Comparison of ENCODE assay signal across 11 cellular contexts in the genomic region with DNA sequence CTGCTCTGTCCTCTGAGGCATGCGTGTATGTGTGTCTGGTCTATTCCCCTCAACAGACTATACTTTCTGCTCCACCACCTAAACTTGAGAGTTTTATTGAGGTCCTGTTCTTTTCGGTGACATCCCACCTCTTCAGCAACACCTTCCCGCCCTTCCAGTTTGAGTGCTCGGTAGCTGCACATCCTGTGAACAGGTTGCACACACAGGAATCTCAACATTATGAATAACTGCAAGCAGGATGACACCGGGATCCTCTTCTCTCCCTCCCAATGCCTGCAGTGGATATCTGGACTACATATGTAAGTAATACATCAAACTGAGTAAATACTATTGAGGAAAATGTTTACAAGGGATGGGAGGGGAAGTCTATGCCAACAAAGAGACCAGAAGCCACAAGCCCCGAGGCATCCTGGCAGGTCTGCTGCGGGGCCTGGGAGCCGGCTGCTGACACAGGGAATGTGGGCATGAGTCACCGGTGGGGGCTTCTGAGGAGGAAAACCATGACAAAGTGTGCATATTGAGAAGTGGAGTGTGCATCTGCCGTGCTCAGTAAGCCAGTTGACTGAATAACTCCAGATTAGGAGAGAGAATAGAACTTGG. TPM values are rescaled to one million over a fixed set of nuclear protein-coding genes. Genes with fewer than 3 reads are reported as not detected.
A peak's percentile ranks its signal among the peaks of the same experiment; 100 is the strongest.
DNase-seq lines count a peak whose midpoint lies in the region; TF ChIP-seq lines count a peak whose summit lies in the region.
"Had no signal": no experiment of that assay in that cellular context is flagged by ENCODE, and none has a peak within 500 bp of the region (broad histone marks: within the 10 kb centered on the region; RNA-seq: fewer than 3 reads in every experiment).

No MANE protein-coding gene starts in this region.

- TF ChIP-seq CTCF in cardiac fibroblast (IDR thresholded peaks at IDR 0.05; ENCODE audit: low read depth, low read length) (no peak), retinal pigment epithelial cell (conservative IDR thresholded peaks at IDR 0.05; ENCODE audit: low read depth, low read length) (no peak)

- DNase-seq in DMS79 treated with DMSO at 0.1 percent for 48 hours (lab: John Stamatoyannopoulos, UW): peak; percentile 3
- no peak for DNase-seq in DMS79 (lab: John Stamatoyannopoulos, UW)
- DNase-seq in NCI-H446 (lab: John Stamatoyannopoulos, UW): peak; percentile 62 to 90
- DNase-seq in cardiac fibroblast (ENCODE audit: low read depth in 2 of 2): peak; percentile 52 to 57
- peak; percentile 51 for DNase-seq in retinal pigment epithelial cell (ENCODE audit: low read depth)
- DNase-seq in activated gamma-delta T cell (lab: John Stamatoyannopoulos, UW): no peak
- no peak for DNase-seq in SKM-1 treated with dmso at 0.1 percent for 144 hours (lab: John Stamatoyannopoulos, UW; ENCODE audit: unreplicated experiment)
- no peak for DNase-seq in mucosa of gallbladder (ENCODE audit: low spot score)
- DNase-seq: activated T-cell treated with anti-CD3 and anti-CD28 coated beads, Interleukin-2, amount 50 U/mL, for 72 hours; Kasumi-1; left lung had no signal

- H3K4me3 ChIP-seq in cardiac fibroblast (replicated peaks in 1 of 2; ENCODE audit: low read depth in 2 of 2, low read length in 2 of 2): no peak overlapping the region
- no peak overlapping the region for H3K4me3 ChIP-seq in retinal pigment epithelial cell (ENCODE audit: low read length)
- H3K4me3 ChIP-seq: left lung had no signal

RNA-seq across cellular contexts. Expression of a gene that starts 8.6 kb away (rescaled TPM):
- 1.4 TPM for total RNA-seq in mucosa of gallbladder

Comparison
In these comparisons a context has a peak if more than half of its experiments do, and no peak if none do; other contexts are left out.
1. DNase-seq: peak in DMS79 treated with DMSO at 0.1 percent for 48 hours (single experiment), NCI-H446 (2 of 2), cardiac fibroblast (2 of 2) and retinal pigment epithelial cell (single experiment); none in DMS79 (single experiment), activated gamma-delta T cell (single experiment), SKM-1 treated with dmso at 0.1 percent for 144 hours (single experiment) and mucosa of gallbladder (single experiment).